In genomic region chr11:32153747-32154146, GRCh38 we compare ENCODE assay signal across 28 cellular contexts.
A peak's percentile ranks its signal among the peaks of the same experiment; 100 is the strongest.
DNase-seq lines count a peak whose midpoint lies in the region; ATAC-seq, FAIRE-seq and TF ChIP-seq lines count a peak whose summit lies in the region.
"Had no signal": no experiment of that assay in that cellular context is flagged by ENCODE, and none has a peak within 500 bp of the region (broad histone marks: within the 10 kb centered on the region; RNA-seq: fewer than 3 reads in every experiment).

No MANE protein-coding gene starts in this region.

- H3K4me1 Mint-ChIP-seq in CD8-positive, alpha-beta T cell (ENCODE audit: low read depth) = no peaks in the 10 kb centered on the region
- H3K4me1 Mint-ChIP-seq: activated CD8-positive, alpha-beta memory T cell treated with anti-CD3 and anti-CD28 coated beads, Interleukin-2, amount 10 ng/mL, durations not matched to agents 7 days and 5 days; B cell had no signal

- no peak overlapping the region for H2BK12ac ChIP-seq in trophoblast cell (ENCODE audit: low read length)

- no peak overlapping the region for H4K91ac ChIP-seq in trophoblast cell (ENCODE audit: low read depth, low read length)

- no peak for TF ChIP-seq CTCF in GM12865 (IDR thresholded peaks at IDR 0.05; ENCODE audit: insufficient read depth, low read depth, low read length, missing control alignments)
- TF ChIP-seq CTCF in body of pancreas (IDR thresholded peaks at IDR 0.05) = no peak
- no peak for TF ChIP-seq CTCF in CD8-positive, alpha-beta T cell (IDR thresholded peaks at IDR 0.05)

- H3K4me1 ChIP-seq in body of pancreas = no peaks in the 10 kb centered on the region
- peaks cover 0 to 4% of the 10 kb centered on the region in 2 experiments for H3K4me1 ChIP-seq in trophoblast cell (ENCODE audit: control insufficient read depth in 1 of 2, insufficient read depth in 2 of 2, low read length in 2 of 2)
- no peaks in the 10 kb centered on the region for H3K4me1 ChIP-seq in CD8-positive, alpha-beta T cell (ENCODE audit: insufficient read depth, low read length)
- H3K4me1 ChIP-seq: stomach, tibial nerve had no signal

- POLR2A ChIA-PET in CD8-positive, alpha-beta T cell (lab: Charles Lee) = no interaction called here

- no peak overlapping the region for H4K12ac ChIP-seq in trophoblast cell (ENCODE audit: low read depth, low read length)

- WGBS in body of pancreas, 2 donors = 27 to 50% methylated on average over 1 of the region's 1 CpG
- WGBS in trophoblast cell (ENCODE audit: extremely low coverage, insufficient coverage, insufficient read length) = no CpG with 5 or more reads among the region's 1 CpG

- H3K14ac ChIP-seq in trophoblast cell (ENCODE audit: low read length) = no peak overlapping the region

- no peaks in the 10 kb centered on the region for H3K79me2 ChIP-seq in trophoblast cell (ENCODE audit: control insufficient read depth, insufficient read depth, low read length, poor library complexity)

- no peak overlapping the region for H2BK120ac ChIP-seq in trophoblast cell (ENCODE audit: insufficient read depth, low read length, poor library complexity)

- H3K27ac ChIP-seq in body of pancreas (no peak overlapping the region), trophoblast cell (ENCODE audit: low read depth, low read length) (no peak overlapping the region)
- H3K27ac ChIP-seq in CD8-positive, alpha-beta T cell (ENCODE audit: low read depth, low read length) = no peak overlapping the region
- H3K27ac ChIP-seq: stomach, tibial nerve had no signal

- peak; percentile 52 for ATAC-seq in GM19351 (IDR thresholded peaks at IDR 0.05; ENCODE audit: unreplicated experiment)
- peak; percentile 50 for ATAC-seq in GM21825 (IDR thresholded peaks at IDR 0.05; ENCODE audit: unreplicated experiment)
- peak; percentile 52 for ATAC-seq in HG03378 (IDR thresholded peaks at IDR 0.05; ENCODE audit: unreplicated experiment)
- ATAC-seq in body of pancreas = no peak
- ATAC-seq in CD8-positive, alpha-beta T cell = no peak
- ATAC-seq: activated CD8-positive, alpha-beta memory T cell treated with anti-CD3 and anti-CD28 coated beads, Interleukin-2, amount 10 ng/mL, durations not matched to agents 7 days and 5 days had no signal

- no peak overlapping the region for H3K27ac Mint-ChIP-seq in CD8-positive, alpha-beta T cell
- H3K27ac Mint-ChIP-seq: activated CD8-positive, alpha-beta memory T cell treated with anti-CD3 and anti-CD28 coated beads, Interleukin-2, amount 10 ng/mL, durations not matched to agents 7 days and 5 days; B cell; T-helper 1 cell treated with Interleukin-12 subunit alpha and Interleukin-12 subunit beta and Interleukin-4 antibody, amounts not matched to agents 30 μg/mL and 1 μg/mL, for 36 hours had no signal

- no peak overlapping the region for H3K9ac ChIP-seq in trophoblast cell (ENCODE audit: low read length)

- H3K4me3 Mint-ChIP-seq in CD8-positive, alpha-beta T cell = no peak overlapping the region
- H3K4me3 Mint-ChIP-seq: activated CD8-positive, alpha-beta memory T cell treated with anti-CD3 and anti-CD28 coated beads, Interleukin-2, amount 10 ng/mL, durations not matched to agents 7 days and 5 days; B cell; natural killer cell; T-helper 1 cell treated with Interleukin-12 subunit alpha and Interleukin-12 subunit beta and Interleukin-4 antibody, amounts not matched to agents 30 μg/mL and 1 μg/mL, for 36 hours had no signal

- H3K36me3 Mint-ChIP-seq in CD8-positive, alpha-beta T cell = no peaks in the 10 kb centered on the region
- H3K36me3 Mint-ChIP-seq: natural killer cell had no signal

- no peak overlapping the region for H3K4me3 ChIP-seq in GM12865 (ENCODE audit: low read depth, low read length)
- no peak overlapping the region for H3K4me3 ChIP-seq in body of pancreas
- no peak overlapping the region for H3K4me3 ChIP-seq in trophoblast cell (ENCODE audit: low read depth, low read length)
- no peak overlapping the region for H3K4me3 ChIP-seq in CD8-positive, alpha-beta T cell (ENCODE audit: low read depth, low read length)
- H3K4me3 ChIP-seq: K562, MG63, stomach, tibial nerve had no signal

- no peak overlapping the region for H3K18ac ChIP-seq in trophoblast cell (ENCODE audit: low read length)

- H3K27me3 Mint-ChIP-seq in CD8-positive, alpha-beta T cell (ENCODE audit: low read depth) = peaks cover 17% of the 10 kb centered on the region

- H3K36me3 ChIP-seq in body of pancreas (replicated peaks in 1 of 2; ENCODE audit: insufficient read depth in 1 of 2, low read depth in 2 of 2) = no peaks in the 10 kb centered on the region
- H3K36me3 ChIP-seq in trophoblast cell (ENCODE audit: control insufficient read depth in 1 of 2, insufficient read depth in 2 of 2, low read length in 2 of 2) = no peaks in the 10 kb centered on the region
- no peaks in the 10 kb centered on the region for H3K36me3 ChIP-seq in CD8-positive, alpha-beta T cell (ENCODE audit: insufficient read depth, low read length)
- H3K36me3 ChIP-seq: MG63, stomach, tibial nerve had no signal

- H3K27me3 ChIP-seq in body of pancreas (no peaks in the 10 kb centered on the region), trophoblast cell (ENCODE audit: insufficient read depth, low read length) (no peaks in the 10 kb centered on the region)
- no peaks in the 10 kb centered on the region for H3K27me3 ChIP-seq in CD8-positive, alpha-beta T cell (ENCODE audit: insufficient read depth, low read length)
- H3K27me3 ChIP-seq: MG63 had no signal

- no peak overlapping the region for H3K4me2 ChIP-seq in trophoblast cell (ENCODE audit: low read length)

- intact Hi-C loops in body of pancreas (cut with DNase I) = no loop called here
- intact Hi-C loops in CD8-positive, alpha-beta T cell (cut with DNase I, micrococcal nuclease) = no loop called here

- no peak overlapping the region for H4K8ac ChIP-seq in trophoblast cell (ENCODE audit: low read depth, low read length)

- no peak overlapping the region for H2AK5ac ChIP-seq in trophoblast cell (ENCODE audit: low read length)

- CTCF ChIA-PET in CD8-positive, alpha-beta T cell (lab: Charles Lee) = interaction anchor here (0.9 to 1.6 kb wide), 2 partner anchors 99 to 102 kb away, joined by 3 to 4 read pairs; no protein-coding TSS in a partner anchor

- peak; percentile 73 for DNase-seq in GM12865 (ENCODE audit: low read depth)
- DNase-seq in body of pancreas = no peak
- DNase-seq in urothelium cell line (ENCODE audit: low spot score) = no peak
- no peak for DNase-seq in trophoblast cell
- no peak for DNase-seq in CD8-positive, alpha-beta T cell
- DNase-seq: activated CD4-positive, alpha-beta T cell treated with anti-CD3 and anti-CD28 coated beads for 48 hours; activated CD8-positive, alpha-beta memory T cell treated with anti-CD3 and anti-CD28 coated beads, Interleukin-2, amount 10 ng/mL, durations not matched to agents 7 days and 5 days; activated naive CD4-positive, alpha-beta T cell treated with anti-CD3 and anti-CD28 coated beads, Interleukin-2, amount 50 U/mL, for 16 hours; caudate nucleus; GF-D8; H7; head of caudate nucleus; MG63; natural killer cell; NCI-H1436 treated with DMSO at 0.1 percent for 48 hours; NCI-H2171; RPMI8226; stimulated activated CD4-positive, alpha-beta T cell treated with anti-CD3 and anti-CD28 coated beads, Interleukin-4, amount 100 ng/mL, for 4 hours; stomach had no signal

- no peak for TF ChIP-seq POLR2A in body of pancreas (IDR thresholded peaks at IDR 0.05)

- no peak for FAIRE-seq in urothelium cell line (lab: Jason Lieb, UNC)
- FAIRE-seq: A204.1, endothelial cell of umbilical vein, K562 had no signal

- no peak overlapping the region for H3K4ac ChIP-seq in trophoblast cell (ENCODE audit: low read depth, low read length)

- no peak overlapping the region for H2AFZ ChIP-seq in trophoblast cell (ENCODE audit: insufficient read depth, low read length, poor library complexity)

- H3K23ac ChIP-seq in trophoblast cell (ENCODE audit: low read length) = no peak overlapping the region

- no peaks in the 10 kb centered on the region for H3K9me3 Mint-ChIP-seq in CD8-positive, alpha-beta T cell
- H3K9me3 Mint-ChIP-seq: natural killer cell; T-helper 1 cell treated with Interleukin-12 subunit alpha and Interleukin-12 subunit beta and Interleukin-4 antibody, amounts not matched to agents 30 μg/mL and 1 μg/mL, for 36 hours had no signal

- H2BK5ac ChIP-seq in trophoblast cell (ENCODE audit: low read depth, low read length, poor library complexity) = no peak overlapping the region

- H3K79me1 ChIP-seq in trophoblast cell (ENCODE audit: low read length) = no peaks in the 10 kb centered on the region

- no peaks in the 10 kb centered on the region for H3K9me3 ChIP-seq in body of pancreas
- peaks cover 2% of the 10 kb centered on the region for H3K9me3 ChIP-seq in trophoblast cell (ENCODE audit: insufficient read depth, low read depth, low read length)
- H3K9me3 ChIP-seq in CD8-positive, alpha-beta T cell (ENCODE audit: low read length) = no peaks in the 10 kb centered on the region
- H3K9me3 ChIP-seq: MG63, stomach had no signal

Comparison
In these comparisons a context has a peak if more than half of its experiments do, and no peak if none do; other contexts are left out.
1. ATAC-seq: peak in GM19351 (single experiment), GM21825 (single experiment) and HG03378 (single experiment); none in body of pancreas (single experiment) and CD8-positive, alpha-beta T cell (single experiment).